ENCODE assay signal across 8 cellular contexts in the genomic region with DNA sequence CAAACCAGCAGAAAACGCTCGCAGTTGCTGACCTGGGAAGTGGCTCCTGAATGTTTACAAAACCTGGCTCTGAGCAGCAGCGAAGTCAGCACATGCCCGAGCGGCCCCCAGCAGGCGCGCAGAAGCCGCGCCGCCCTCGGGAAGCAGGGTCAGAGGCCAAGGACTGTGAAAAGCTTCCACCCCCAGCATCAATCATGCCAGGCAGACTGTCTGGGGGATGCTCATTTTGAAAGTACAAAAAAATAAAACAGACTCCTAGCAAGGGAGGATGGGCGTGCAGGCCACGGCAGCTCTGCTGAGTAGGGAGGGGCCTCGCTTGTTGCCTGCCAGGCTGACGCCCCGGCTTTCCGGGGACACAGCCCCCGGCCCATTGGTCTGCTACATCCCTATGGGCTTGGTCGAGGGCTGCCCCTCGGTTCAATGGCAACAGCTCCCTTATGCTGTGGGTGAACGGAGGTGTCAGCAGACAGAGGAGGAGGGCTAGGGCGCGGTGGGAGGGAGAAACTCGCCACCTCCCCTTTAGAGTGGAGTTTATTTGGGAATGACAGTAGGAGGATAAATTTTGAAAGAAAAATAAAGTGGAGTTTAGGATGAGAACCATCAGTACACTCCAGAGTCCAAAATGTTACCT. TPM values are rescaled to one million over a fixed set of nuclear protein-coding genes. Genes with fewer than 3 reads are reported as not detected.
DNase-seq lines count a peak whose midpoint lies in the region; ATAC-seq and TF ChIP-seq lines count a peak whose summit lies in the region.

No MANE protein-coding gene starts in this region.

- H3K79me2 ChIP-seq in mesendoderm (ENCODE audit: control insufficient read depth, insufficient read depth, low read length): no peaks in the 10 kb centered on the region

- H2BK15ac ChIP-seq in mesendoderm (replicated peaks; ENCODE audit: low read depth): no peak overlapping the region

- no peak overlapping the region for H3K27ac ChIP-seq in mesendoderm (ENCODE audit: low read depth, low read length)
- H3K27ac ChIP-seq in stomach: peak overlapping the region in 3 of 5 donors; percentile 47 to 66 (median 60)

- H3K36me3 ChIP-seq in mesendoderm (ENCODE audit: control insufficient read depth, insufficient read depth, low read length) (no peaks in the 10 kb centered on the region), stomach (peaks cover 0 to 99% (median 68%) of the 10 kb centered on the region in 4 donors)

- H3K4me1 ChIP-seq in mesendoderm (ENCODE audit: control insufficient read depth, low read depth, low read length) (peaks cover 10% of the 10 kb centered on the region), stomach (peaks cover 9 to 33% (median 15%) of the 10 kb centered on the region in 4 donors)

- intact Hi-C loops in stomach (cut with DNase I; ENCODE audit: low total_unique reads): no loop called here

- H3K9ac ChIP-seq in mesendoderm (ENCODE audit: low read length): no peak overlapping the region

- no peak for TF ChIP-seq CTCF in stomach (IDR thresholded peaks at IDR 0.05)

- H3K4me3 ChIP-seq in mesendoderm (ENCODE audit: low read length) (no peak overlapping the region), stomach (peak overlapping the region in 2 of 4 donors; percentile 12 to 16)

- H4K5ac ChIP-seq in mesendoderm (ENCODE audit: low read length): no peak overlapping the region

- no peak overlapping the region for H2BK5ac ChIP-seq in mesendoderm (ENCODE audit: low read length)

- TF ChIP-seq POLR2A in stomach (IDR thresholded peaks at IDR 0.05): no peak

- TF ChIP-seq EP300 in stomach (IDR thresholded peaks at IDR 0.05): no peak

- H3K23ac ChIP-seq in mesendoderm (ENCODE audit: low read length): no peak overlapping the region

- H2BK120ac ChIP-seq in mesendoderm (ENCODE audit: low read depth, low read length): peak overlapping the region; percentile 6

- H2AK5ac ChIP-seq in mesendoderm (ENCODE audit: low read length): no peak overlapping the region

- peak overlapping the region; percentile 57 for H3K4ac ChIP-seq in mesendoderm (ENCODE audit: low read depth, low read length)

- peak overlapping the region; percentile 49 for H3K56ac ChIP-seq in mesendoderm (ENCODE audit: low read length)

- peak overlapping the region; percentile 13 for H3K18ac ChIP-seq in mesendoderm (ENCODE audit: low read length)

- no peaks in the 10 kb centered on the region for H3K79me1 ChIP-seq in mesendoderm (ENCODE audit: low read length)

- WGBS in mesendoderm (ENCODE audit: extremely low coverage, insufficient coverage, low lambda C conversion rate): no CpG with 5 or more reads among the region's 24 CpGs
- 44 to 58% (median 53%) methylated on average over 22 to 24 of the region's 24 CpGs for WGBS in stomach, 5 donors

- H3K4me2 ChIP-seq in mesendoderm (ENCODE audit: low read length): no peak overlapping the region

- no peak overlapping the region for H4K8ac ChIP-seq in mesendoderm (ENCODE audit: low read depth, low read length)

- ATAC-seq in GM21367 (IDR thresholded peaks at IDR 0.05; ENCODE audit: unreplicated experiment): no peak

- no peaks in the 10 kb centered on the region for H3K9me3 ChIP-seq in stomach

- H3K27me3 ChIP-seq in mesendoderm (ENCODE audit: insufficient read depth, low read length, poor library complexity) (no peaks in the 10 kb centered on the region), stomach (no peaks in the 10 kb centered on the region)

- DNase-seq in EH (ENCODE audit: low read depth) (peak; percentile 20), NCI-H226 (peak; percentile 45), mesendoderm (no peak), stomach (no peak), ureter (ENCODE audit: low spot score) (no peak), NCI-H446 (lab: John Stamatoyannopoulos, UW) (no peak)
- DNase-seq in activated effector memory CD4-positive, alpha-beta T cell treated with anti-CD3 and anti-CD28 coated beads, Interleukin-2, amount 50 U/mL, for 16 hours: peak; percentile 86

RNA-seq across cellular contexts. Expression of gene GNB1L, which starts 37.7 kb away (rescaled TPM):
- polyA plus RNA-seq in mesendoderm (2013, experiment 1 of 2): 4.7 TPM
- polyA plus RNA-seq in mesendoderm (2013, experiment 2 of 2): 4.2 TPM
- total RNA-seq in stomach (1 to 10 TPM in 2 of 5 donors, under 1 TPM in 2, not detected in 1; 0.29 to 4.1 (median 1.7) TPM), ureter (6.0 TPM)
- 1 to 10 TPM; 1.8 to 6.8 (median 3.2) TPM for polyA plus RNA-seq in stomach

RNA-seq across cellular contexts. Expression of gene RTL10, which starts 37.7 kb away (rescaled TPM):
- polyA plus RNA-seq in mesendoderm (2013, experiment 1 of 2): 7.4 TPM
- 7.6 TPM for polyA plus RNA-seq in mesendoderm (2013, experiment 2 of 2)
- total RNA-seq in stomach (10 to 100 TPM in 2 of 5 donors, 1 to 10 TPM in 3; 1.7 to 28.1 (median 8.7) TPM), ureter (28.6 TPM)
- 10 to 100 TPM in 1 of 3 donors, 1 to 10 TPM in 2; 5.2 to 12.1 (median 5.8) TPM for polyA plus RNA-seq in stomach

RNA-seq across cellular contexts. Expression of gene COMT, which starts 49.2 kb away (rescaled TPM):
- polyA plus RNA-seq in mesendoderm (2013, experiment 1 of 2): 11.0 TPM
- polyA plus RNA-seq in mesendoderm (2013, experiment 2 of 2): 10.7 TPM
- 100 to 1,000 TPM in 2 of 5 donors, 10 to 100 TPM in 3; 25.1 to 137 (median 87.9) TPM for total RNA-seq in stomach
- 100 to 1,000 TPM; 103 to 174 (median 103) TPM for polyA plus RNA-seq in stomach
- 202 TPM for total RNA-seq in ureter

RNA-seq across cellular contexts. Expression of gene TXNRD2, which starts 49.3 kb away (rescaled TPM):
- polyA plus RNA-seq in mesendoderm (2013, experiment 1 of 2): 20.1 TPM
- 22.6 TPM for polyA plus RNA-seq in mesendoderm (2013, experiment 2 of 2)
- total RNA-seq in stomach: 10 to 100 TPM in 4 of 5 donors, 1 to 10 TPM in 1; 6.4 to 59.4 (median 25.3) TPM
- 10 to 100 TPM; 35.1 to 69.5 (median 57.7) TPM for polyA plus RNA-seq in stomach
- total RNA-seq in ureter: 41.6 TPM

Comparison
In these comparisons a context has a peak if more than half of its experiments do, and no peak if none do; other contexts are left out.
1. DNase-seq: peak in EH (single experiment), NCI-H226 (single experiment) and activated effector memory CD4-positive, alpha-beta T cell treated with anti-CD3 and anti-CD28 coated beads, Interleukin-2, amount 50 U/mL, for 16 hours (single experiment); none in mesendoderm (single experiment), stomach (single experiment), ureter (single experiment) and NCI-H446 (0 of 2).